17 cellular contexts compared by ENCODE assay signal in the genomic region with DNA sequence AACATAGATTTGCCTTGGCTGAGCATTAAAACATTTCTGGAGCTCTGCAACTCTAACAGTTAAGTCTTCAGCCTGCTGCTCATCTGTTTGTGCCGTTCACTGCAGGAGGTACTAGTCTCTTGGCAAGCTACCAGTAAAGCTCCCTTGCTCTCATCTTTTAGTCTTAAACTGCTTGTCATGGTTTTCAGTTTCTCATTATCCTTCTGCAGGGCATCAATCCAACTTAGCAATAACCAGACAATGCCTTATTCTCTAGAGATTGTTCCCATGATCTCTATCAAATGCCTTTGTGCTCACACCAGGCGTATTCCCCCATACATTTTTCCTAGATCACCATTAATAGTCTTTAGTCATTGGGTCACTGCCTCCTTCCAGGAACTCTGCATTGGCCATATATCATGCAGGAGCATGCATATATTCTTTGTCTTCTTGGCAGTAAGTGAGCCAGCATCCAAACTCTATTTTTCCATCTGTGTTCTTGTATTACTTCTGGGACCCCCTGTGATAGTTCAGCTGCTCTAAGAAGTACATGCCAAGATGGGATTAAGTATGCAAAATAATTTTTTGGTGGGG.
DNase-seq lines count a peak whose midpoint lies in the region; ATAC-seq, FAIRE-seq and TF ChIP-seq lines count a peak whose summit lies in the region.
"Had no signal": no experiment of that assay in that cellular context is flagged by ENCODE, and none has a peak within 500 bp of the region (broad histone marks: within the 10 kb centered on the region; RNA-seq: fewer than 3 reads in every experiment).

No MANE protein-coding gene starts in this region.

- no peak overlapping the region for H3K4me3 ChIP-seq in astrocyte of the spinal cord (ENCODE audit: low read depth, low read length)
- H3K4me3 ChIP-seq: gastroesophageal sphincter, GM23338, lower lobe of right lung had no signal

- no peak overlapping the region for H3K27ac Mint-ChIP-seq in CD4-positive, alpha-beta T cell
- H3K27ac Mint-ChIP-seq: activated naive CD4-positive, alpha-beta T cell treated with anti-CD3 and anti-CD28 coated beads, Interleukin-2, amount 10 ng/mL, durations not matched to agents 7 days and 5 days; GM23338; naive thymus-derived CD8-positive, alpha-beta T cell had no signal

- TF ChIP-seq CTCF in astrocyte of the spinal cord (IDR thresholded peaks at IDR 0.05; ENCODE audit: low read depth, low read length) (no peak), RWPE1 (conservative IDR thresholded peaks at IDR 0.05; ENCODE audit: low read depth) (no peak)
- TF ChIP-seq CTCF in CD4-positive, alpha-beta T cell (IDR thresholded peaks at IDR 0.05) = no peak

- no peaks in the 10 kb centered on the region for H3K36me3 Mint-ChIP-seq in CD4-positive, alpha-beta T cell (ENCODE audit: low read depth)
- H3K36me3 Mint-ChIP-seq: activated naive CD4-positive, alpha-beta T cell treated with anti-CD3 and anti-CD28 coated beads, Interleukin-2, amount 10 ng/mL, durations not matched to agents 7 days and 5 days; naive thymus-derived CD8-positive, alpha-beta T cell had no signal

- ATAC-seq in CD4-positive, alpha-beta T cell (ENCODE audit: poor library complexity) = no peak
- ATAC-seq: gastroesophageal sphincter; GM23338; lower lobe of right lung; naive thymus-derived CD8-positive, alpha-beta T cell had no signal

- in situ Hi-C loops in astrocyte of the spinal cord (cut with HindIII; ENCODE audit: low sequenced_read_pairs) = no loop called here

- no peaks in the 10 kb centered on the region for H3K27me3 ChIP-seq in CD4-positive, alpha-beta T cell (ENCODE audit: control insufficient read depth, insufficient read depth, low read length)
- H3K27me3 ChIP-seq: gastroesophageal sphincter had no signal

- FAIRE-seq in urothelium cell line (lab: Jason Lieb, UNC) = no peak
- FAIRE-seq: HTR-8/SVneo had no signal

- no peak overlapping the region for H3K27ac ChIP-seq in RWPE1
- no peak overlapping the region for H3K27ac ChIP-seq in CD4-positive, alpha-beta T cell (ENCODE audit: low read depth, low read length)
- H3K27ac ChIP-seq: gastroesophageal sphincter, lower lobe of right lung had no signal

- POLR2A ChIA-PET in RWPE1 (lab: Yijun Ruan, JAX; ENCODE audit: low non-redundant PET) = no interaction called here
- POLR2A ChIA-PET in CD4-positive, alpha-beta T cell (lab: Charles Lee) = no interaction called here

- H3K4me1 Mint-ChIP-seq in CD4-positive, alpha-beta T cell (ENCODE audit: low read depth) = no peaks in the 10 kb centered on the region
- H3K4me1 Mint-ChIP-seq: activated naive CD4-positive, alpha-beta T cell treated with anti-CD3 and anti-CD28 coated beads, Interleukin-2, amount 10 ng/mL, durations not matched to agents 7 days and 5 days; GM23338; naive thymus-derived CD8-positive, alpha-beta T cell had no signal

- intact Hi-C loops in CD4-positive, alpha-beta T cell (cut with DNase I, micrococcal nuclease) = no loop called here

- H3K4me3 Mint-ChIP-seq in CD4-positive, alpha-beta T cell = no peak overlapping the region
- H3K4me3 Mint-ChIP-seq: activated naive CD4-positive, alpha-beta T cell treated with anti-CD3 and anti-CD28 coated beads, Interleukin-2, amount 10 ng/mL, durations not matched to agents 7 days and 5 days; GM23338; naive thymus-derived CD8-positive, alpha-beta T cell had no signal

- peak; percentile 7 for DNase-seq in EH (ENCODE audit: low read depth)
- DNase-seq in NCI-H2171 (lab: John Stamatoyannopoulos, UW) = peak; percentile 14
- DNase-seq in astrocyte of the spinal cord (ENCODE audit: low read depth, low spot score) = peak; percentile 70
- DNase-seq in medulla oblongata (ENCODE audit: extremely low spot score) = peak; percentile 58
- DNase-seq in urothelium cell line (ENCODE audit: low spot score) = no peak
- DNase-seq in RWPE1 (ENCODE audit: low spot score) = no peak
- no peak for DNase-seq in CD4-positive, alpha-beta T cell
- no peak for DNase-seq in amniotic stem cell (lab: John Stamatoyannopoulos, UW)
- DNase-seq: activated CD4-positive, alpha-beta T cell treated with anti-CD3 and anti-CD28 coated beads for 48 hours; activated naive CD4-positive, alpha-beta T cell treated with anti-CD3 and anti-CD28 coated beads, Interleukin-2, amount 10 ng/mL, durations not matched to agents 7 days and 5 days; AML-193; DMS53; lower lobe of right lung; naive thymus-derived CD8-positive, alpha-beta T cell had no signal

- no peaks in the 10 kb centered on the region for H3K9me3 ChIP-seq in CD4-positive, alpha-beta T cell (ENCODE audit: control insufficient read depth, low read length)
- H3K9me3 ChIP-seq: gastroesophageal sphincter, lower lobe of right lung had no signal

- CTCF ChIA-PET in RWPE1 (lab: Yijun Ruan, JAX) = no interaction called here
- CTCF ChIA-PET in CD4-positive, alpha-beta T cell (lab: Charles Lee) = interaction anchor here (1.3 kb wide), 1 partner anchor 12 kb away, joined by 3 read pairs; no protein-coding TSS in a partner anchor

- H3K27me3 Mint-ChIP-seq in CD4-positive, alpha-beta T cell = no peaks in the 10 kb centered on the region
- H3K27me3 Mint-ChIP-seq: activated naive CD4-positive, alpha-beta T cell treated with anti-CD3 and anti-CD28 coated beads, Interleukin-2, amount 10 ng/mL, durations not matched to agents 7 days and 5 days; naive thymus-derived CD8-positive, alpha-beta T cell had no signal

- peaks cover 4% of the 10 kb centered on the region for H3K9me3 Mint-ChIP-seq in CD4-positive, alpha-beta T cell
- H3K9me3 Mint-ChIP-seq: activated naive CD4-positive, alpha-beta T cell treated with anti-CD3 and anti-CD28 coated beads, Interleukin-2, amount 10 ng/mL, durations not matched to agents 7 days and 5 days; GM23338 had no signal

Comparison
In these comparisons a context has a peak if more than half of its experiments do, and no peak if none do; other contexts are left out.
1. DNase-seq: peak in EH (single experiment), NCI-H2171 (single experiment), astrocyte of the spinal cord (single experiment) and medulla oblongata (single experiment); none in urothelium cell line (single experiment), RWPE1 (single experiment), CD4-positive, alpha-beta T cell (0 of 10) and amniotic stem cell (single experiment).